8 cellular contexts compared by ENCODE assay signal in the genomic region with DNA sequence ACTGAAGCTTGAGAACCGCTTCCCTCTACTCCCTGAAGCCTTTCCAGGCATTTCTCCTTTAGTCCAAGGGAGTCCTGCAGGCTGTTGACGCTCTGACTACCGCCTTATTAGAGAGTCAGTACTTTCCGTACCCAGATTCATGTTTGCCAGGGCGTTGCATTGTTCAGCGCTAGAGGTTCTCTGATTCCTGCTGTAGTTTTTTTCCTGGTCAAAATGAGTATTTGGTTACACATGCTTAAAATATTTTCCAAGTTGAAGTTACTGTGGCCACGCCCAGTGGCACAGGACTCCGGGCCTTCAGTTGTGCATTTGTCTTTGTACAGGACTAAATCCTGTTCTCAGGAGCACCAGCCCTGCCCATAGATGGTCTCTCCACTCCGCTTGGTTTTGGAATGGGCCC. TPM values are rescaled to one million over a fixed set of nuclear protein-coding genes. Genes with fewer than 3 reads are reported as not detected.
DNase-seq lines count a peak whose midpoint lies in the region; ATAC-seq and TF ChIP-seq lines count a peak whose summit lies in the region.

No MANE protein-coding gene starts in this region.

- no TSS peak for BruUV-seq in Calu3 (replicated peaks; lab: Mats Ljungman, UMichigan)

- H3K4me1 ChIP-seq in MM.1S (ENCODE audit: low read length) = peaks cover 8% of the 10 kb centered on the region; the same call in 1 of the 2 replicates

- H3K9me2 ChIP-seq in MM.1S (replicated peaks; ENCODE audit: insufficient read depth, low read length) = no peaks in the 10 kb centered on the region

- TF ChIP-seq CTCF in Calu3 (IDR thresholded peaks at IDR 0.05; ENCODE audit: unreplicated experiment) (no peak), MM.1S (IDR thresholded peaks at IDR 0.05; ENCODE audit: low read length) (no peak), nephron progenitor cell (IDR thresholded peaks at IDR 0.05) (no peak)

- H3K27ac Mint-ChIP-seq in Calu3 (ENCODE audit: unreplicated experiment) (peak overlapping the region; percentile 71), nephron progenitor cell (peak overlapping the region; percentile 4)

- H4K20me1 ChIP-seq in MM.1S (ENCODE audit: insufficient read depth, low read length) = no peaks in the 10 kb centered on the region

- no peak for TF ChIP-seq POLR2A in GM18505 (IDR thresholded peaks at IDR 0.05; ENCODE audit: borderline replicate concordance, extremely low read depth, insufficient read depth, insufficient read length)

- no peak overlapping the region for H3K27ac ChIP-seq in MM.1S (ENCODE audit: low read length)
- H3K27ac ChIP-seq in epithelial cell of prostate = peak overlapping the region; percentile 57

- peaks cover 11% of the 10 kb centered on the region for H3K36me3 Mint-ChIP-seq in Calu3 (ENCODE audit: insufficient read depth, unreplicated experiment)
- no peaks in the 10 kb centered on the region for H3K36me3 Mint-ChIP-seq in nephron progenitor cell (ENCODE audit: low read depth)

- no peaks in the 10 kb centered on the region for H3K79me2 ChIP-seq in MM.1S (ENCODE audit: low read length)

- H3K9me3 Mint-ChIP-seq in Calu3 (ENCODE audit: low read depth, unreplicated experiment) = no peaks in the 10 kb centered on the region
- no peaks in the 10 kb centered on the region for H3K9me3 Mint-ChIP-seq in nephron progenitor cell

- ATAC-seq in GM18505 (IDR thresholded peaks at IDR 0.05; ENCODE audit: unreplicated experiment) (no peak), HG02885 (IDR thresholded peaks at IDR 0.05; ENCODE audit: poor library complexity, unreplicated experiment) (no peak), GM18867 (IDR thresholded peaks at IDR 0.05; ENCODE audit: unreplicated experiment) (no peak)

- DNase-seq in Calu3 (peak; percentile 69), MM.1S (no peak), epithelial cell of prostate (ENCODE audit: low read depth, low spot score) (no peak), nephron progenitor cell (no peak), NCI-H1048 (lab: John Stamatoyannopoulos, UW) (no peak)

- CTCF ChIA-PET in Calu3 (lab: Charles Lee) = interaction anchor here (1.0 kb wide), 1 partner anchor 13 kb away, joined by 6 read pairs; no protein-coding TSS in a partner anchor

- H3K4me3 ChIP-seq in MM.1S (ENCODE audit: low read length) = no peak overlapping the region

- H3K27me3 ChIP-seq in MM.1S (replicated peaks; ENCODE audit: insufficient read depth, low read length) = no peaks in the 10 kb centered on the region

- no peak overlapping the region for H2AFZ ChIP-seq in MM.1S (ENCODE audit: low read length)

- H3K36me3 ChIP-seq in MM.1S (replicated peaks; ENCODE audit: insufficient read depth, low read length) = no peaks in the 10 kb centered on the region

- intact Hi-C loops in Calu3 (cut with micrococcal nuclease; ENCODE audit: unreplicated experiment) = no loop called here

- no peaks in the 10 kb centered on the region for H3K9me3 ChIP-seq in MM.1S (replicated peaks; ENCODE audit: insufficient read depth, low read length)

- no peaks in the 10 kb centered on the region for H3F3A ChIP-seq in MM.1S (ENCODE audit: insufficient read depth, low read length)

- peaks cover 33% of the 10 kb centered on the region for H3K4me1 Mint-ChIP-seq in Calu3 (ENCODE audit: low read depth, unreplicated experiment)
- H3K4me1 Mint-ChIP-seq in nephron progenitor cell = no peaks in the 10 kb centered on the region

- H3K27me3 Mint-ChIP-seq in Calu3 (ENCODE audit: unreplicated experiment) (no peaks in the 10 kb centered on the region), nephron progenitor cell (ENCODE audit: low read depth, poor library complexity) (peaks cover 18% of the 10 kb centered on the region)

- peak overlapping the region; percentile 41 for H3K4me3 Mint-ChIP-seq in Calu3 (ENCODE audit: low read depth, unreplicated experiment)
- H3K4me3 Mint-ChIP-seq in nephron progenitor cell = no peak overlapping the region

- 0 out of 2 replicates have a peak overlapping the region, but pooled peaks have one; percentile 2 for H3K4me2 ChIP-seq in MM.1S (ENCODE audit: low read depth, low read length)

- no peak overlapping the region for H3K9ac ChIP-seq in MM.1S (ENCODE audit: low read length)

RNA-seq across cellular contexts. Expression of a gene that starts 7.9 kb away (rescaled TPM):
- total RNA-seq in Calu3 (2022) = 6.4 and 6.5 TPM in 2 replicates
